In the genomic region with DNA sequence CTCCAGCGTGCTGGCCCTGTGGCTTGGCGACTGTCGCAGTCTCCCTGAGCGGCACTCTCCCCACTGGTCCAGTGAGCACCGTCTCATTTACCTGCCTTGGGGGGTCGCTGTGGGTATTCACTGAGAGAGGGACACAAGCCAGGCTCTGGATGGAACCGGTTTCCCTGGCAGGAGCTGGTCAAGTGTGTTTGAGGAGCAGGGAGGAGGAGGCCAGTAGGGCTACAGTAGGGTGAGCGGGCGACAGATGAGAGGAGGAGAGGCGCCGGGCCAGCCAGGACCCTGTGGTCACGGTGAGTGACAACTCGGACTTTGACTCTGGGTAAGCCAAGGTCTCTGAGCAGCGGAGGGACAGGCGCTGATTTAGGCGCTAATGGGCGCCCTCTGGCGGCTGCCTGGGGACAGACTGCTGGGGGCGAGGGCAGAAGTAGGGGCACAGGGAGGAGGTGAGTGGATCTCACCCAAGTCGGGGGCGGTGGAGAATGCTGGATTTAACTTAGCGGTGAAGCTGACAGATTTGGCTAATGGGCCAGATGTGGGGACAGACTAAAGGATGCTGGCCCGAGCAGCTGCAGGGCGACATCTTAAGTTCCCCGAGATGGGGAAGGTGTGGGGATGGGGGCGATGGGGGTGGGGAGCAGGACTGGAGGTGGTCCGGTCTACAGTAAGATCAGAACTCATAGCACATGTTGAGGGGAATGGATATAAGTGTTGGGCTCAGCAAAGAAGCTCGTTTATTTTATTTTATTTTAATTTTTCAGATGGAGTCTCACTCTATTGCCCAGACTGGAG, we compare ENCODE assay signal across 1 cellular context.
A peak's percentile ranks its signal among the peaks of the same experiment; 100 is the strongest.
TF ChIP-seq lines count a peak whose summit lies in the region.

No MANE protein-coding gene starts in this region.

TF ChIP-seq in HepG2, 621 proteins besides CTCF, POLR2A, EP300 and RAD21 (continued from another document and continues in another):
- TF ChIP-seq, protein P1, sequence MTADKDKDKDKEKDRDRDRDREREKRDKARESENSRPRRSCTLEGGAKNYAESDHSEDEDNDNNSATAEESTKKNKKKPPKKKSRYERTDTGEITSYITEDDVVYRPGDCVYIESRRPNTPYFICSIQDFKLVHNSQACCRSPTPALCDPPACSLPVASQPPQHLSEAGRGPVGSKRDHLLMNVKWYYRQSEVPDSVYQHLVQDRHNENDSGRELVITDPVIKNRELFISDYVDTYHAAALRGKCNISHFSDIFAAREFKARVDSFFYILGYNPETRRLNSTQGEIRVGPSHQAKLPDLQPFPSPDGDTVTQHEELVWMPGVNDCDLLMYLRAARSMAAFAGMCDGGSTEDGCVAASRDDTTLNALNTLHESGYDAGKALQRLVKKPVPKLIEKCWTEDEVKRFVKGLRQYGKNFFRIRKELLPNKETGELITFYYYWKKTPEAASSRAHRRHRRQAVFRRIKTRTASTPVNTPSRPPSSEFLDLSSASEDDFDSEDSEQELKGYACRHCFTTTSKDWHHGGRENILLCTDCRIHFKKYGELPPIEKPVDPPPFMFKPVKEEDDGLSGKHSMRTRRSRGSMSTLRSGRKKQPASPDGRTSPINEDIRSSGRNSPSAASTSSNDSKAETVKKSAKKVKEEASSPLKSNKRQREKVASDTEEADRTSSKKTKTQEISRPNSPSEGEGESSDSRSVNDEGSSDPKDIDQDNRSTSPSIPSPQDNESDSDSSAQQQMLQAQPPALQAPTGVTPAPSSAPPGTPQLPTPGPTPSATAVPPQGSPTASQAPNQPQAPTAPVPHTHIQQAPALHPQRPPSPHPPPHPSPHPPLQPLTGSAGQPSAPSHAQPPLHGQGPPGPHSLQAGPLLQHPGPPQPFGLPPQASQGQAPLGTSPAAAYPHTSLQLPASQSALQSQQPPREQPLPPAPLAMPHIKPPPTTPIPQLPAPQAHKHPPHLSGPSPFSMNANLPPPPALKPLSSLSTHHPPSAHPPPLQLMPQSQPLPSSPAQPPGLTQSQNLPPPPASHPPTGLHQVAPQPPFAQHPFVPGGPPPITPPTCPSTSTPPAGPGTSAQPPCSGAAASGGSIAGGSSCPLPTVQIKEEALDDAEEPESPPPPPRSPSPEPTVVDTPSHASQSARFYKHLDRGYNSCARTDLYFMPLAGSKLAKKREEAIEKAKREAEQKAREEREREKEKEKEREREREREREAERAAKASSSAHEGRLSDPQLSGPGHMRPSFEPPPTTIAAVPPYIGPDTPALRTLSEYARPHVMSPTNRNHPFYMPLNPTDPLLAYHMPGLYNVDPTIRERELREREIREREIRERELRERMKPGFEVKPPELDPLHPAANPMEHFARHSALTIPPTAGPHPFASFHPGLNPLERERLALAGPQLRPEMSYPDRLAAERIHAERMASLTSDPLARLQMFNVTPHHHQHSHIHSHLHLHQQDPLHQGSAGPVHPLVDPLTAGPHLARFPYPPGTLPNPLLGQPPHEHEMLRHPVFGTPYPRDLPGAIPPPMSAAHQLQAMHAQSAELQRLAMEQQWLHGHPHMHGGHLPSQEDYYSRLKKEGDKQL (CRISPR knock-in tag; IDR thresholded peaks at IDR 0.05; ENCODE audit: low read depth): no peak
- no peak for TF ChIP-seq PAF1 (CRISPR knock-in tag; IDR thresholded peaks at IDR 0.05)
- TF ChIP-seq, protein P2, sequence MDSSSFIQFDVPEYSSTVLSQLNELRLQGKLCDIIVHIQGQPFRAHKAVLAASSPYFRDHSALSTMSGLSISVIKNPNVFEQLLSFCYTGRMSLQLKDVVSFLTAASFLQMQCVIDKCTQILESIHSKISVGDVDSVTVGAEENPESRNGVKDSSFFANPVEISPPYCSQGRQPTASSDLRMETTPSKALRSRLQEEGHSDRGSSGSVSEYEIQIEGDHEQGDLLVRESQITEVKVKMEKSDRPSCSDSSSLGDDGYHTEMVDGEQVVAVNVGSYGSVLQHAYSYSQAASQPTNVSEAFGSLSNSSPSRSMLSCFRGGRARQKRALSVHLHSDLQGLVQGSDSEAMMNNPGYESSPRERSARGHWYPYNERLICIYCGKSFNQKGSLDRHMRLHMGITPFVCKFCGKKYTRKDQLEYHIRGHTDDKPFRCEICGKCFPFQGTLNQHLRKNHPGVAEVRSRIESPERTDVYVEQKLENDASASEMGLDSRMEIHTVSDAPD (CRISPR knock-in tag; IDR thresholded peaks at IDR 0.05): peak; percentile 68; the same call in 1 of the 2 replicates
- TF ChIP-seq, protein P3, sequence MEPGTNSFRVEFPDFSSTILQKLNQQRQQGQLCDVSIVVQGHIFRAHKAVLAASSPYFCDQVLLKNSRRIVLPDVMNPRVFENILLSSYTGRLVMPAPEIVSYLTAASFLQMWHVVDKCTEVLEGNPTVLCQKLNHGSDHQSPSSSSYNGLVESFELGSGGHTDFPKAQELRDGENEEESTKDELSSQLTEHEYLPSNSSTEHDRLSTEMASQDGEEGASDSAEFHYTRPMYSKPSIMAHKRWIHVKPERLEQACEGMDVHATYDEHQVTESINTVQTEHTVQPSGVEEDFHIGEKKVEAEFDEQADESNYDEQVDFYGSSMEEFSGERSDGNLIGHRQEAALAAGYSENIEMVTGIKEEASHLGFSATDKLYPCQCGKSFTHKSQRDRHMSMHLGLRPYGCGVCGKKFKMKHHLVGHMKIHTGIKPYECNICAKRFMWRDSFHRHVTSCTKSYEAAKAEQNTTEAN (CRISPR knock-in tag; conservative IDR thresholded peaks at IDR 0.05): 0 out of 2 replicates have a peak, but pooled peaks have one; percentile 33
- TF ChIP-seq ZNF678 (CRISPR knock-in tag; IDR thresholded peaks at IDR 0.05): no peak
- TF ChIP-seq BRCA1 (CRISPR knock-in tag; IDR thresholded peaks at IDR 0.05): no peak
- TF ChIP-seq RFX3 (CRISPR knock-in tag; IDR thresholded peaks at IDR 0.05): no peak
- peak; percentile 79 for TF ChIP-seq SALL1 (CRISPR knock-in tag; IDR thresholded peaks at IDR 0.05)
- TF ChIP-seq ZFP1 (CRISPR knock-in tag; IDR thresholded peaks at IDR 0.05): no peak
- 0 out of 2 replicates have a peak, but pooled peaks have one; percentile 25 for TF ChIP-seq ZNF761 (CRISPR knock-in tag; conservative IDR thresholded peaks at IDR 0.05)
- TF ChIP-seq, protein P4, sequence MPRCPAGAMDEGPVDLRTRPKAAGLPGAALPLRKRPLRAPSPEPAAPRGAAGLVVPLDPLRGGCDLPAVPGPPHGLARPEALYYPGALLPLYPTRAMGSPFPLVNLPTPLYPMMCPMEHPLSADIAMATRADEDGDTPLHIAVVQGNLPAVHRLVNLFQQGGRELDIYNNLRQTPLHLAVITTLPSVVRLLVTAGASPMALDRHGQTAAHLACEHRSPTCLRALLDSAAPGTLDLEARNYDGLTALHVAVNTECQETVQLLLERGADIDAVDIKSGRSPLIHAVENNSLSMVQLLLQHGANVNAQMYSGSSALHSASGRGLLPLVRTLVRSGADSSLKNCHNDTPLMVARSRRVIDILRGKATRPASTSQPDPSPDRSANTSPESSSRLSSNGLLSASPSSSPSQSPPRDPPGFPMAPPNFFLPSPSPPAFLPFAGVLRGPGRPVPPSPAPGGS (CRISPR knock-in tag; IDR thresholded peaks at IDR 0.05): peak; percentile 63; the same call in 1 of the 2 replicates
- TF ChIP-seq GATA4 (IDR thresholded peaks at IDR 0.05; ENCODE audit: borderline replicate concordance, low read depth): no peak
- TF ChIP-seq ZNF143 (CRISPR knock-in tag; IDR thresholded peaks at IDR 0.05): peak; percentile 62; the same call in 1 of the 2 replicates
- TF ChIP-seq KAT2B (IDR thresholded peaks at IDR 0.05; ENCODE audit: borderline replicate concordance, low read depth, low read length): no peak
- TF ChIP-seq ZNF251 (CRISPR knock-in tag; IDR thresholded peaks at IDR 0.05): no peak
- TF ChIP-seq ZNF337 (CRISPR knock-in tag; IDR thresholded peaks at IDR 0.05; ENCODE audit: borderline replicate concordance, low read depth): peak; percentile 46; the same call in 1 of the 2 replicates
- TF ChIP-seq, protein P5, sequence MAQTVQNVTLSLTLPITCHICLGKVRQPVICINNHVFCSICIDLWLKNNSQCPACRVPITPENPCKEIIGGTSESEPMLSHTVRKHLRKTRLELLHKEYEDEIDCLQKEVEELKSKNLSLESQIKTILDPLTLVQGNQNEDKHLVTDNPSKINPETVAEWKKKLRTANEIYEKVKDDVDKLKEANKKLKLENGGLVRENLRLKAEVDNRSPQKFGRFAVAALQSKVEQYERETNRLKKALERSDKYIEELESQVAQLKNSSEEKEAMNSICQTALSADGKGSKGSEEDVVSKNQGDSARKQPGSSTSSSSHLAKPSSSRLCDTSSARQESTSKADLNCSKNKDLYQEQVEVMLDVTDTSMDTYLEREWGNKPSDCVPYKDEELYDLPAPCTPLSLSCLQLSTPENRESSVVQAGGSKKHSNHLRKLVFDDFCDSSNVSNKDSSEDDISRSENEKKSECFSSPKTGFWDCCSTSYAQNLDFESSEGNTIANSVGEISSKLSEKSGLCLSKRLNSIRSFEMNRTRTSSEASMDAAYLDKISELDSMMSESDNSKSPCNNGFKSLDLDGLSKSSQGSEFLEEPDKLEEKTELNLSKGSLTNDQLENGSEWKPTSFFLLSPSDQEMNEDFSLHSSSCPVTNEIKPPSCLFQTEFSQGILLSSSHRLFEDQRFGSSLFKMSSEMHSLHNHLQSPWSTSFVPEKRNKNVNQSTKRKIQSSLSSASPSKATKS (CRISPR knock-in tag; IDR thresholded peaks at IDR 0.05): no peak
- no peak for TF ChIP-seq NONO (IDR thresholded peaks at IDR 0.05)
- peak; percentile 85 for TF ChIP-seq NONO (CRISPR knock-in tag; conservative IDR thresholded peaks at IDR 0.05)
- peak; percentile 81 for TF ChIP-seq THAP11 (CRISPR knock-in tag; IDR thresholded peaks at IDR 0.05)
- TF ChIP-seq, protein P6, sequence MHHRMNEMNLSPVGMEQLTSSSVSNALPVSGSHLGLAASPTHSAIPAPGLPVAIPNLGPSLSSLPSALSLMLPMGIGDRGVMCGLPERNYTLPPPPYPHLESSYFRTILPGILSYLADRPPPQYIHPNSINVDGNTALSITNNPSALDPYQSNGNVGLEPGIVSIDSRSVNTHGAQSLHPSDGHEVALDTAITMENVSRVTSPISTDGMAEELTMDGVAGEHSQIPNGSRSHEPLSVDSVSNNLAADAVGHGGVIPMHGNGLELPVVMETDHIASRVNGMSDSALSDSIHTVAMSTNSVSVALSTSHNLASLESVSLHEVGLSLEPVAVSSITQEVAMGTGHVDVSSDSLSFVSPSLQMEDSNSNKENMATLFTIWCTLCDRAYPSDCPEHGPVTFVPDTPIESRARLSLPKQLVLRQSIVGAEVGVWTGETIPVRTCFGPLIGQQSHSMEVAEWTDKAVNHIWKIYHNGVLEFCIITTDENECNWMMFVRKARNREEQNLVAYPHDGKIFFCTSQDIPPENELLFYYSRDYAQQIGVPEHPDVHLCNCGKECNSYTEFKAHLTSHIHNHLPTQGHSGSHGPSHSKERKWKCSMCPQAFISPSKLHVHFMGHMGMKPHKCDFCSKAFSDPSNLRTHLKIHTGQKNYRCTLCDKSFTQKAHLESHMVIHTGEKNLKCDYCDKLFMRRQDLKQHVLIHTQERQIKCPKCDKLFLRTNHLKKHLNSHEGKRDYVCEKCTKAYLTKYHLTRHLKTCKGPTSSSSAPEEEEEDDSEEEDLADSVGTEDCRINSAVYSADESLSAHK (CRISPR knock-in tag; IDR thresholded peaks at IDR 0.05; ENCODE audit: borderline replicate concordance): no peak
- 0 out of 2 replicates have a peak, but pooled peaks have one; percentile 25 for TF ChIP-seq ZNF232 (CRISPR knock-in tag; IDR thresholded peaks at IDR 0.05; ENCODE audit: borderline replicate concordance)
- TF ChIP-seq ZNF432 (CRISPR knock-in tag; IDR thresholded peaks at IDR 0.05; ENCODE audit: borderline replicate concordance): no peak
- no peak for TF ChIP-seq IKZF4 (CRISPR knock-in tag; IDR thresholded peaks at IDR 0.05; ENCODE audit: borderline replicate concordance, low read depth, not compliant biosample characterization)
- TF ChIP-seq MBNL3 (CRISPR knock-in tag; conservative IDR thresholded peaks at IDR 0.05): no peak
- no peak for TF ChIP-seq ZNF737 (CRISPR knock-in tag; IDR thresholded peaks at IDR 0.05; ENCODE audit: borderline replicate concordance)
- peak; percentile 61 for TF ChIP-seq ISL2 (CRISPR knock-in tag; IDR thresholded peaks at IDR 0.05)
- TF ChIP-seq MEIS1 (CRISPR knock-in tag; IDR thresholded peaks at IDR 0.05; ENCODE audit: borderline replicate concordance): peak; percentile 98; the same call in 1 of the 2 replicates
- no peak for TF ChIP-seq PRPF4 (IDR thresholded peaks at IDR 0.05; ENCODE audit: low read depth, low read length, poor library complexity, severe bottlenecking)
- TF ChIP-seq SOX6 (IDR thresholded peaks at IDR 0.05): no peak
- TF ChIP-seq SOX6 (CRISPR knock-in tag; IDR thresholded peaks at IDR 0.05): peak; percentile 72
- peak; percentile 69 for TF ChIP-seq JARID2 (CRISPR knock-in tag; IDR thresholded peaks at IDR 0.05; ENCODE audit: insufficient replicate concordance)
- TF ChIP-seq, protein P7, sequence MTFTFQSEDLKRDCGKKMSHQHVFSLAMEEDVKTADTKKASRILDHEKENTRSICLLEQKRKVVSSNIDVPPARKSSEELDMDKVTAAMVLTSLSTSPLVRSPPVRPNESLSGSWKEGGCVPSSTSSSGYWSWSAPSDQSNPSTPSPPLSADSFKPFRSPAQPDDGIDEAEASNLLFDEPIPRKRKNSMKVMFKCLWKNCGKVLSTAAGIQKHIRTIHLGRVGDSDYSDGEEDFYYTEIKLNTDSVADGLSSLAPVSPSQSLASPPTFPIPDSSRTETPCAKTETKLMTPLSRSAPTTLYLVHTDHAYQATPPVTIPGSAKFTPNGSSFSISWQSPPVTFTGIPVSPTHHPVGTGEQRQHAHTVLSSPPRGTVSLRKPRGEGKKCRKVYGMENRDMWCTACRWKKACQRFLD (CRISPR knock-in tag; IDR thresholded peaks at IDR 0.05; ENCODE audit: borderline replicate concordance): no peak
- peak; percentile 35; the same call in 1 of the 2 replicates for TF ChIP-seq ZNF333 (CRISPR knock-in tag; IDR thresholded peaks at IDR 0.05; ENCODE audit: borderline replicate concordance)
- TF ChIP-seq ASH2L (IDR thresholded peaks at IDR 0.05; ENCODE audit: insufficient read length, low read depth, low read length): peak; percentile 59
- no peak for TF ChIP-seq ZBTB8A (CRISPR knock-in tag; IDR thresholded peaks at IDR 0.05; ENCODE audit: borderline replicate concordance, low read depth)
- TF ChIP-seq, protein P8, sequence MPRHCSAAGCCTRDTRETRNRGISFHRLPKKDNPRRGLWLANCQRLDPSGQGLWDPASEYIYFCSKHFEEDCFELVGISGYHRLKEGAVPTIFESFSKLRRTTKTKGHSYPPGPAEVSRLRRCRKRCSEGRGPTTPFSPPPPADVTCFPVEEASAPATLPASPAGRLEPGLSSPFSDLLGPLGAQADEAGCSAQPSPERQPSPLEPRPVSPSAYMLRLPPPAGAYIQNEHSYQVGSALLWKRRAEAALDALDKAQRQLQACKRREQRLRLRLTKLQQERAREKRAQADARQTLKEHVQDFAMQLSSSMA (CRISPR knock-in tag; IDR thresholded peaks at IDR 0.05): no peak
- TF ChIP-seq ATM (IDR thresholded peaks at IDR 0.05; ENCODE audit: borderline replicate concordance): no peak
- TF ChIP-seq, protein P9, sequence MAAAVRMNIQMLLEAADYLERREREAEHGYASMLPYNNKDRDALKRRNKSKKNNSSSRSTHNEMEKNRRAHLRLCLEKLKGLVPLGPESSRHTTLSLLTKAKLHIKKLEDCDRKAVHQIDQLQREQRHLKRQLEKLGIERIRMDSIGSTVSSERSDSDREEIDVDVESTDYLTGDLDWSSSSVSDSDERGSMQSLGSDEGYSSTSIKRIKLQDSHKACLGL (CRISPR knock-in tag; IDR thresholded peaks at IDR 0.05): peak; percentile 50; the same call in 1 of the 2 replicates
- no peak for TF ChIP-seq SRSF1 (optimal IDR thresholded peaks at IDR 0.05; ENCODE audit: low read depth, low read length)
- no peak for TF ChIP-seq ZNF558 (CRISPR knock-in tag; IDR thresholded peaks at IDR 0.05; ENCODE audit: borderline replicate concordance)
- TF ChIP-seq CAMTA2 (CRISPR knock-in tag; IDR thresholded peaks at IDR 0.05; ENCODE audit: borderline replicate concordance): no peak
- TF ChIP-seq SCMH1 (CRISPR knock-in tag; IDR thresholded peaks at IDR 0.05; ENCODE audit: borderline replicate concordance): no peak
